Comparison of ENCODE assay signal across 1 cellular context in the genomic region with DNA sequence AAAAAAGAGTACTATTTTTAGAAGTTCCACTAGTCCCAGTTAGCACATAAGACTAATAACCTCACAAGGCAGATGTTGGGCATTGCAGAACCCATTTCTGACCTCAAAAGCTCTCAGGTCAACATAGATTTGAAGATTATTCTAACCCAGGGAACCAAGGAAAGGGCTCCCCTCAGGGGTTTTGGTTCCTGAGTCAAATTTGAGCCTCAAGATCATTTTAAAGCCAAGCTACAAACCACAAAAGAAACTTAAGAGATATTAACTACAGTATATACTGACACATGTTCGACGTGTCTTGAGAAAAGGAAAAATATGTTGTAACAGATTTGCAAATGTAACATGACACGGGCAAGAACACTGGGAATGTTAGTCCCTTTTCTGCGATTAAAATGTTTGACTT.
TF ChIP-seq lines count a peak whose summit lies in the region.

No MANE protein-coding gene starts in this region.

TF ChIP-seq in WTC11, 78 proteins besides CTCF, POLR2A, EP300 and RAD21:
- TF ChIP-seq ELF4 (CRISPR knock-in tag; IDR thresholded peaks at IDR 0.05; ENCODE audit: low read depth) (no peak), SMAD4 (CRISPR knock-in tag; IDR thresholded peaks at IDR 0.05) (no peak), TCF7 (CRISPR knock-in tag; IDR thresholded peaks at IDR 0.05; ENCODE audit: low read depth) (no peak)
- TF ChIP-seq, protein P1, sequence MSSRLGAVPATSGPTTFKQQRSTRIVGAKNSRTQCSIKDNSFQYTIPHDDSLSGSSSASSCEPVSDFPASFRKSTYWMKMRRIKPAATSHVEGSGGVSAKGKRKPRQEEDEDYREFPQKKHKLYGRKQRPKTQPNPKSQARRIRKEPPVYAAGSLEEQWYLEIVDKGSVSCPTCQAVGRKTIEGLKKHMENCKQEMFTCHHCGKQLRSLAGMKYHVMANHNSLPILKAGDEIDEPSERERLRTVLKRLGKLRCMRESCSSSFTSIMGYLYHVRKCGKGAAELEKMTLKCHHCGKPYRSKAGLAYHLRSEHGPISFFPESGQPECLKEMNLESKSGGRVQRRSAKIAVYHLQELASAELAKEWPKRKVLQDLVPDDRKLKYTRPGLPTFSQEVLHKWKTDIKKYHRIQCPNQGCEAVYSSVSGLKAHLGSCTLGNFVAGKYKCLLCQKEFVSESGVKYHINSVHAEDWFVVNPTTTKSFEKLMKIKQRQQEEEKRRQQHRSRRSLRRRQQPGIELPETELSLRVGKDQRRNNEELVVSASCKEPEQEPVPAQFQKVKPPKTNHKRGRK (CRISPR knock-in tag; IDR thresholded peaks at IDR 0.05; ENCODE audit: borderline replicate concordance), result no peak
- TF ChIP-seq, protein P2, sequence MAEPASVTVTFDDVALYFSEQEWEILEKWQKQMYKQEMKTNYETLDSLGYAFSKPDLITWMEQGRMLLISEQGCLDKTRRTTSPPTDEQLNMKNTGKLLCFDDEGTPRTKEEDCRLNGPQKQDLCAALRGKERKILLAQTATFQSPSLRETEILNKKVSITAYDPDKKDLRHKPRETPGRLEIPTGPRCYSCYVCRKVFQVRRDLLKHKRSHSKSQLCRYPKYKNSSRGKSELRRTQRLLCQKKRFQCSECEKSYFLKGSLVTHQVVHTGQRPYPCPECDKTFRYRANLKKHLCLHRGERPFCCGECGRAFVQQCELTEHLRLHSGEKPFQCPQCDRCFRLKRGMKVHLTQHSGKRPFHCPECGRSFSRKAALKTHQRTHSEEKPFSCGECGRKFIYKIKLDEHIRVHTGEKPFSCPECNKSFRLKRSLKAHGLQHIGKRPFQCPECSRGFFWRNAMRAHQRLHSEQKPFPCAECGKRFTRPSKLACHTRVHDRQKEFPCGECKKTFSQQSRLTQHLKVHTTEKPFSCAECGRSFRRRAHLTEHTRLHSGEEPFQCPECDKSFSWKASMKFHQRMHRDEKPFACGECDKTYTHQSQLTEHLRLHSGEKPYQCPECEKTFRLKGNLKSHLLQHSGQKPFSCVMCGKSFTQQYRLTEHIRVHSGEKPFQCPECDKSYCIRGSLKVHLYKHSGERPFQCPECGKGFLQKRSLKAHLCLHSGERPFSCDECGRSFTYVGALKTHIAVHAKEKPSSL (CRISPR knock-in tag; conservative IDR thresholded peaks at IDR 0.05), result no peak
- TF ChIP-seq, protein P3, sequence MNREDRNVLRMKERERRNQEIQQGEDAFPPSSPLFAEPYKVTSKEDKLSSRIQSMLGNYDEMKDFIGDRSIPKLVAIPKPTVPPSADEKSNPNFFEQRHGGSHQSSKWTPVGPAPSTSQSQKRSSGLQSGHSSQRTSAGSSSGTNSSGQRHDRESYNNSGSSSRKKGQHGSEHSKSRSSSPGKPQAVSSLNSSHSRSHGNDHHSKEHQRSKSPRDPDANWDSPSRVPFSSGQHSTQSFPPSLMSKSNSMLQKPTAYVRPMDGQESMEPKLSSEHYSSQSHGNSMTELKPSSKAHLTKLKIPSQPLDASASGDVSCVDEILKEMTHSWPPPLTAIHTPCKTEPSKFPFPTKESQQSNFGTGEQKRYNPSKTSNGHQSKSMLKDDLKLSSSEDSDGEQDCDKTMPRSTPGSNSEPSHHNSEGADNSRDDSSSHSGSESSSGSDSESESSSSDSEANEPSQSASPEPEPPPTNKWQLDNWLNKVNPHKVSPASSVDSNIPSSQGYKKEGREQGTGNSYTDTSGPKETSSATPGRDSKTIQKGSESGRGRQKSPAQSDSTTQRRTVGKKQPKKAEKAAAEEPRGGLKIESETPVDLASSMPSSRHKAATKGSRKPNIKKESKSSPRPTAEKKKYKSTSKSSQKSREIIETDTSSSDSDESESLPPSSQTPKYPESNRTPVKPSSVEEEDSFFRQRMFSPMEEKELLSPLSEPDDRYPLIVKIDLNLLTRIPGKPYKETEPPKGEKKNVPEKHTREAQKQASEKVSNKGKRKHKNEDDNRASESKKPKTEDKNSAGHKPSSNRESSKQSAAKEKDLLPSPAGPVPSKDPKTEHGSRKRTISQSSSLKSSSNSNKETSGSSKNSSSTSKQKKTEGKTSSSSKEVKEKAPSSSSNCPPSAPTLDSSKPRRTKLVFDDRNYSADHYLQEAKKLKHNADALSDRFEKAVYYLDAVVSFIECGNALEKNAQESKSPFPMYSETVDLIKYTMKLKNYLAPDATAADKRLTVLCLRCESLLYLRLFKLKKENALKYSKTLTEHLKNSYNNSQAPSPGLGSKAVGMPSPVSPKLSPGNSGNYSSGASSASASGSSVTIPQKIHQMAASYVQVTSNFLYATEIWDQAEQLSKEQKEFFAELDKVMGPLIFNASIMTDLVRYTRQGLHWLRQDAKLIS (CRISPR knock-in tag; IDR thresholded peaks at IDR 0.05; ENCODE audit: borderline replicate concordance), result no peak
- TF ChIP-seq, protein P4, sequence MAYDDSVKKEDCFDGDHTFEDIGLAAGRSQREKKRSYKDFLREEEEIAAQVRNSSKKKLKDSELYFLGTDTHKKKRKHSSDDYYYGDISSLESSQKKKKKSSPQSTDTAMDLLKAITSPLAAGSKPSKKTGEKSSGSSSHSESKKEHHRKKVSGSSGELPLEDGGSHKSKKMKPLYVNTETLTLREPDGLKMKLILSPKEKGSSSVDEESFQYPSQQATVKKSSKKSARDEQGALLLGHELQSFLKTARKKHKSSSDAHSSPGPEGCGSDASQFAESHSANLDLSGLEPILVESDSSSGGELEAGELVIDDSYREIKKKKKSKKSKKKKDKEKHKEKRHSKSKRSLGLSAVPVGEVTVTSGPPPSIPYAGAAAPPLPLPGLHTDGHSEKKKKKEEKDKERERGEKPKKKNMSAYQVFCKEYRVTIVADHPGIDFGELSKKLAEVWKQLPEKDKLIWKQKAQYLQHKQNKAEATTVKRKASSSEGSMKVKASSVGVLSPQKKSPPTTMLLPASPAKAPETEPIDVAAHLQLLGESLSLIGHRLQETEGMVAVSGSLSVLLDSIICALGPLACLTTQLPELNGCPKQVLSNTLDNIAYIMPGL (CRISPR knock-in tag; IDR thresholded peaks at IDR 0.05), result no peak
